13 cellular contexts compared by ENCODE assay signal in genomic region chr12:126617312-126617711, GRCh38.
DNase-seq lines count a peak whose midpoint lies in the region; TF ChIP-seq lines count a peak whose summit lies in the region.
"Had no signal": no experiment of that assay in that cellular context is flagged by ENCODE, and none has a peak within 500 bp of the region (broad histone marks: within the 10 kb centered on the region; RNA-seq: fewer than 3 reads in every experiment).

No MANE protein-coding gene starts in this region.

- H3K9me3 ChIP-seq in HEK293 (ENCODE audit: control insufficient read depth, insufficient read depth, low read depth, low read length), result no peaks in the 10 kb centered on the region
- H3K9me3 ChIP-seq: vagina had no signal

- no peaks in the 10 kb centered on the region for H3K4me1 ChIP-seq in HEK293 (ENCODE audit: control insufficient read depth, insufficient read depth, low read length)
- H3K4me1 ChIP-seq: gastroesophageal sphincter, vagina had no signal

- TF ChIP-seq CTCF in HEK293 (tag by site-specific recombination; IDR thresholded peaks at IDR 0.05) (0 out of 2 replicates have a peak, but pooled peaks have one; percentile 15), RWPE1 (conservative IDR thresholded peaks at IDR 0.05; ENCODE audit: low read depth) (no peak)

- CTCF ChIA-PET in HEK293 (lab: Yijun Ruan, JAX) (interaction anchor here (0.5 to 0.8 kb wide), 3 partner anchors 35 to 548 kb away, joined by 3 to 4 read pairs (median 4); no protein-coding TSS in a partner anchor), RWPE1 (lab: Yijun Ruan, JAX) (interaction anchor here (0.6 to 0.7 kb wide), 2 partner anchors 221 to 1357 kb away, joined by 3 to 4 read pairs; no protein-coding TSS in a partner anchor)

- no peaks in the 10 kb centered on the region for H3K36me3 ChIP-seq in HEK293 (ENCODE audit: control insufficient read depth in 2 of 2, insufficient read depth in 1 of 2, low read length in 2 of 2)
- H3K36me3 ChIP-seq: gastroesophageal sphincter, vagina had no signal

- peak; percentile 26 for DNase-seq in COLO829 (ENCODE audit: low spot score)
- DNase-seq in RPMI8226, result peak; percentile 24
- peak; percentile 55 for DNase-seq in iPS-NIHi7 (ENCODE audit: extremely low spot score)
- no peak for DNase-seq in NK-92 treated with Interleukin-12 subunit alpha and Interleukin-12 subunit beta, amount 100 ng/mL, for 24 hours (lab: John Stamatoyannopoulos, UW)
- DNase-seq in dermis blood vessel endothelial cell, result no peak
- DNase-seq in DMS79 treated with DMSO at 0.1 percent for 48 hours (lab: John Stamatoyannopoulos, UW), result no peak
- DNase-seq in RWPE1 (ENCODE audit: low spot score), result no peak
- DNase-seq: activated CD4-positive, alpha-beta T cell treated with anti-CD3 and anti-CD28 coated beads for 4 hours; naive thymus-derived CD4-positive, alpha-beta T cell; stimulated activated CD4-positive, alpha-beta T cell treated with anti-CD3 and anti-CD28 coated beads, Interleukin-4, amount 100 ng/mL, for 1 hour had no signal

- H3K27ac ChIP-seq in HEK293 (ENCODE audit: extremely low read depth, low read depth, low read length) (no peak overlapping the region), RWPE1 (no peak overlapping the region)
- H3K27ac ChIP-seq: gastroesophageal sphincter, vagina had no signal

- POLR2A ChIA-PET in HEK293 (lab: Yijun Ruan, JAX) (no interaction called here), RWPE1 (lab: Yijun Ruan, JAX; ENCODE audit: low non-redundant PET) (no interaction called here)

- no peak overlapping the region for H3K4me3 ChIP-seq in HEK293 (ENCODE audit: low read depth, low read length)
- H3K4me3 ChIP-seq: gastroesophageal sphincter, vagina had no signal

TF ChIP-seq in HEK293, 187 proteins besides CTCF, POLR2A, EP300 and RAD21:
- TF ChIP-seq ZNF658 (tag by site-specific recombination; IDR thresholded peaks at IDR 0.05) (no peak), ZNF544 (tag by site-specific recombination; IDR thresholded peaks at IDR 0.05) (no peak), ZNF654 (tag by site-specific recombination; IDR thresholded peaks at IDR 0.05; ENCODE audit: low read depth) (peak; percentile 42), ZNF645 (tag by site-specific recombination; IDR thresholded peaks at IDR 0.05) (no peak)

Comparison
In these comparisons a context has a peak if more than half of its experiments do, and no peak if none do; other contexts are left out.
1. DNase-seq: peak in COLO829 (single experiment), RPMI8226 (single experiment) and iPS-NIHi7 (single experiment); none in NK-92 treated with Interleukin-12 subunit alpha and Interleukin-12 subunit beta, amount 100 ng/mL, for 24 hours (single experiment), dermis blood vessel endothelial cell (single experiment), DMS79 treated with DMSO at 0.1 percent for 48 hours (single experiment) and RWPE1 (single experiment).